In the genomic region with DNA sequence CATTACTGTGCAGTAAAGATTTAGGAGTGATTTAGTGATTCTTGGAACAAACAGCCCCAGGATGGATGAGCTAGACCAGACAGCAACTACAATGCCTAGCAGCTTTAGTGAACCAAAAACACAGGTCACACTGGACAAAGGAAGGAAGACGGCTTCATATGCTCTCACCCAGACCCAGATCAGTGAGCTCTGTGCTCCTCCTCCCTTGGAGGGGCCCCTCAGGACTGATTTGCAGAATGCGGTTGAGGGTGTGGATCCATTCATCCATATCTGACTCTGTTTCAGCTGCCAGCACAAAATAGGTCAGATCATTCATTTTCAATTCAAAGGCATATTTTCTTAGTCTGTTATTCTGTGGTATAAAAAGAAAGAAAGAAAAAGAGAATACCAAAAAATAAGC, we compare ENCODE assay signal across 10 cellular contexts.
A peak's percentile ranks its signal among the peaks of the same experiment; 100 is the strongest.
DNase-seq lines count a peak whose midpoint lies in the region; ATAC-seq and TF ChIP-seq lines count a peak whose summit lies in the region.
"Had no signal": no experiment of that assay in that cellular context is flagged by ENCODE, and none has a peak within 500 bp of the region (broad histone marks: within the 10 kb centered on the region; RNA-seq: fewer than 3 reads in every experiment).

No MANE protein-coding gene starts in this region.

- no peaks in the 10 kb centered on the region for H4K20me1 ChIP-seq in IMR-90 (ENCODE audit: insufficient read depth, low read length)

- peaks cover 0 to 4% of the 10 kb centered on the region in 2 experiments; a peak in 2 of 4 replicates for H3K79me1 ChIP-seq in IMR-90 (ENCODE audit: low read depth in 1 of 2, low read length in 2 of 2)

- H3K9me3 Mint-ChIP-seq in activated CD8-positive, alpha-beta memory T cell treated with anti-CD3 and anti-CD28 coated beads, Interleukin-2, amount 10 ng/mL, durations not matched to agents 7 days and 5 days (ENCODE audit: low read depth), result peaks cover 7% of the 10 kb centered on the region

- no peak overlapping the region for H4K91ac ChIP-seq in IMR-90 (ENCODE audit: insufficient read depth, low read depth, low read length)

- no peaks in the 10 kb centered on the region for H3K9me3 ChIP-seq in IMR-90 (ENCODE audit: control insufficient read depth, insufficient read depth, low read length)
- no peaks in the 10 kb centered on the region for H3K9me3 ChIP-seq in tibial artery

- no peak overlapping the region for H3K56ac ChIP-seq in IMR-90 (ENCODE audit: extremely low read depth, insufficient read depth, low read length)

- no peak overlapping the region for H2AK9ac ChIP-seq in IMR-90 (replicated peaks; ENCODE audit: low read depth, low read length, poor library complexity)

- no peak for ATAC-seq in activated CD8-positive, alpha-beta memory T cell treated with anti-CD3 and anti-CD28 coated beads, Interleukin-2, amount 10 ng/mL, durations not matched to agents 7 days and 5 days
- ATAC-seq in HG02588 (IDR thresholded peaks at IDR 0.05; ENCODE audit: unreplicated experiment), result peak; percentile 53
- no peak for ATAC-seq in IMR-90 (ENCODE audit: low read depth)

- H2BK120ac ChIP-seq in IMR-90 (ENCODE audit: low read depth, low read length), result no peak overlapping the region

- TF ChIP-seq CTCF in IMR-90 (conservative IDR thresholded peaks at IDR 0.05; ENCODE audit: low read depth, low read length) (no peak), tibial artery (IDR thresholded peaks at IDR 0.05) (no peak)

- no peak overlapping the region; the same call in 1 of the 2 replicates for H3K18ac ChIP-seq in IMR-90 (ENCODE audit: low read depth, low read length)

- H3K4me3 Mint-ChIP-seq in activated CD8-positive, alpha-beta memory T cell treated with anti-CD3 and anti-CD28 coated beads, Interleukin-2, amount 10 ng/mL, durations not matched to agents 7 days and 5 days, result no peak overlapping the region

- peaks cover 7% of the 10 kb centered on the region for H3K4me1 Mint-ChIP-seq in activated CD8-positive, alpha-beta memory T cell treated with anti-CD3 and anti-CD28 coated beads, Interleukin-2, amount 10 ng/mL, durations not matched to agents 7 days and 5 days

- H3K9ac ChIP-seq in IMR-90 (ENCODE audit: low read depth, low read length), result no peak overlapping the region

- no peak overlapping the region for H4K5ac ChIP-seq in IMR-90 (ENCODE audit: low read depth, low read length)

- H3K27me3 Mint-ChIP-seq in activated CD8-positive, alpha-beta memory T cell treated with anti-CD3 and anti-CD28 coated beads, Interleukin-2, amount 10 ng/mL, durations not matched to agents 7 days and 5 days, result no peaks in the 10 kb centered on the region

- H2BK5ac ChIP-seq in IMR-90 (ENCODE audit: low read depth, low read length, poor library complexity, severe bottlenecking), result no peak overlapping the region

- H2BK20ac ChIP-seq in IMR-90 (ENCODE audit: low read depth, low read length), result no peak overlapping the region

- no peak overlapping the region for H3K23ac ChIP-seq in IMR-90 (ENCODE audit: low read depth, low read length)

- H3K27ac ChIP-seq in IMR-90 (ENCODE audit: insufficient read depth, low read length) (no peak overlapping the region), tibial artery (no peak overlapping the region)

- no peak for TF ChIP-seq POLR2A in IMR-90 (IDR thresholded peaks at IDR 0.05; ENCODE audit: low read depth, low read length)

- no peak overlapping the region for H3K4me3 ChIP-seq in IMR-90 (ENCODE audit: insufficient read depth, low read depth, low read length)
- no peak overlapping the region for H3K4me3 ChIP-seq in tibial artery

- peak overlapping the region; percentile 13 for H3K27ac Mint-ChIP-seq in activated CD8-positive, alpha-beta memory T cell treated with anti-CD3 and anti-CD28 coated beads, Interleukin-2, amount 10 ng/mL, durations not matched to agents 7 days and 5 days

- peaks cover 84% of the 10 kb centered on the region for H3K36me3 Mint-ChIP-seq in activated CD8-positive, alpha-beta memory T cell treated with anti-CD3 and anti-CD28 coated beads, Interleukin-2, amount 10 ng/mL, durations not matched to agents 7 days and 5 days

- H3K27me3 ChIP-seq in IMR-90 (ENCODE audit: control insufficient read depth, insufficient read depth, low read length), result no peaks in the 10 kb centered on the region
- no peaks in the 10 kb centered on the region for H3K27me3 ChIP-seq in tibial artery

- no peak overlapping the region for H3K4ac ChIP-seq in IMR-90 (ENCODE audit: low read depth, low read length)

- CTCF ChIA-PET in activated CD8-positive, alpha-beta memory T cell treated with anti-CD3 and anti-CD28 coated beads, Interleukin-2, amount 10 ng/mL, durations not matched to agents 7 days and 5 days (lab: Charles Lee), result interaction anchor here (0.7 to 1.0 kb wide), 2 partner anchors 84 to 126 kb away, joined by 3 to 4 read pairs; no protein-coding TSS in a partner anchor
- CTCF ChIA-PET in IMR-90 (lab: Yijun Ruan, JAX), result no interaction called here

- no peak overlapping the region for H4K8ac ChIP-seq in IMR-90 (ENCODE audit: low read depth in 2 of 2, low read length in 2 of 2)

- POLR2A ChIA-PET in IMR-90 (lab: Charles Lee; ENCODE audit: unreplicated experiment), result interaction anchor here (0.5 kb wide), 1 partner anchor 11 kb away, joined by 3 read pairs; no protein-coding TSS in a partner anchor

- H3K4me1 ChIP-seq in IMR-90 (ENCODE audit: control insufficient read depth, insufficient read depth, low read length), result no peaks in the 10 kb centered on the region; the same call in 1 of the 2 replicates
- H3K4me1 ChIP-seq in tibial artery, result no peaks in the 10 kb centered on the region

- no peak overlapping the region for H2BK15ac ChIP-seq in IMR-90 (ENCODE audit: low read depth, low read length)

- dilution Hi-C loops in IMR-90 (cut with HindIII; ENCODE audit: low sequenced_read_pairs, unreplicated experiment), result no loop called here

- H2AK5ac ChIP-seq in IMR-90 (ENCODE audit: low read depth, low read length), result peak overlapping the region; percentile 4; the same call in 1 of the 2 replicates

- H3K36me3 ChIP-seq in IMR-90 (ENCODE audit: control insufficient read depth, insufficient read depth, low read length) (peaks cover 3% of the 10 kb centered on the region), tibial artery (peaks cover 14 to 23% (median 16%) of the 10 kb centered on the region in 3 donors)

- in situ Hi-C loops in IMR-90 (cut with MboI; ENCODE audit: low sequenced_read_pairs), result no loop called here

- intact Hi-C loops in IMR-90 (cut with micrococcal nuclease), result no loop called here
- intact Hi-C loops in tibial artery (cut with DNase I; ENCODE audit: low total_unique reads), result no loop called here

- H3K9me1 ChIP-seq in IMR-90 (ENCODE audit: insufficient read depth, low read length), result no peaks in the 10 kb centered on the region

- no peak for DNase-seq in activated CD8-positive, alpha-beta memory T cell treated with anti-CD3 and anti-CD28 coated beads, Interleukin-2, amount 10 ng/mL, durations not matched to agents 7 days and 5 days
- no peak for DNase-seq in activated CD8-positive, alpha-beta memory T cell treated with anti-CD3 and anti-CD28 coated beads, Interleukin-2, amount 50 U/mL, for 4 hours
- no peak for DNase-seq in IMR-90
- DNase-seq in renal cortical epithelial cell (ENCODE audit: low read depth), result peak; percentile 73
- no peak for DNase-seq in anterior cingulate cortex (lab: John Stamatoyannopoulos, UW)
- DNase-seq in tibial artery, result no peak
- no peak for DNase-seq in HT-29 (ENCODE audit: low spot score)
- DNase-seq: amniotic stem cell; effector CD8-positive, alpha-beta T cell had no signal

- WGBS in IMR-90 (ENCODE audit: extremely low coverage in 2 of 2, insufficient read length in 1 of 2), 2 experiments, result no CpG with 5 or more reads among the region's 2 CpGs

- H3K4me2 ChIP-seq in IMR-90 (ENCODE audit: low read depth, low read length), result no peak overlapping the region

- no peak for TF ChIP-seq RAD21 in IMR-90 (IDR thresholded peaks at IDR 0.05; ENCODE audit: low read length)

- no peak overlapping the region for H3K14ac ChIP-seq in IMR-90 (replicated peaks; ENCODE audit: low read depth, low read length)

- H2AFZ ChIP-seq in IMR-90 (replicated peaks; ENCODE audit: low read length, poor library complexity), result no peak overlapping the region

- BruUV-seq in IMR-90 (replicated peaks; lab: Mats Ljungman, UMichigan), result no TSS peak

TF ChIP-seq in IMR-90, 13 proteins besides CTCF, POLR2A, EP300 and RAD21:
- TF ChIP-seq FOS (IDR thresholded peaks at IDR 0.05; ENCODE audit: low read depth, low read length), result no peak
